In genomic region chr3:48314542-48314941, GRCh38 we compare ENCODE assay signal across 38 cellular contexts. TPM values are rescaled to one million over a fixed set of nuclear protein-coding genes. Genes with fewer than 3 reads are reported as not detected.
"Had no signal": no experiment of that assay in that cellular context is flagged by ENCODE, and none has a peak within 500 bp of the region (broad histone marks: within the 10 kb centered on the region; RNA-seq: fewer than 3 reads in every experiment).

No MANE protein-coding gene starts in this region.

- H3K27ac ChIP-seq: adrenal gland, body of pancreas, brain microvascular endothelial cell, breast epithelium, VCaP had no signal

- H3K4me3 ChIP-seq: adrenal gland, body of pancreas, breast epithelium had no signal

- ATAC-seq: activated CD8-positive, alpha-beta T cell treated with anti-CD3 and anti-CD28 coated beads for 36 hours; activated naive CD4-positive, alpha-beta T cell treated with anti-CD3 and anti-CD28 coated beads, Interleukin-2, amount 50 U/mL, for 72 hours; activated T-cell treated with anti-CD3 and anti-CD28 coated beads, Interleukin-2, amount 50 U/mL, for 4 hours; activated T-cell treated with anti-CD3 and anti-CD28 coated beads, Interleukin-2, amount 50 U/mL, for 72 hours; activated T-helper 17 cell treated with anti-CD3 and anti-CD28 coated beads, Interleukin-2, amount 50 U/mL, for 72 hours; body of pancreas had no signal

- FAIRE-seq: astrocyte, TTC549 had no signal

- H3K27me3 ChIP-seq: adrenal gland, body of pancreas, brain microvascular endothelial cell, breast epithelium had no signal

- H3K36me3 ChIP-seq: adrenal gland, brain microvascular endothelial cell, breast epithelium had no signal

- H3K4me1 ChIP-seq: adrenal gland, body of pancreas, breast epithelium had no signal

- DNase-seq: activated B cell treated with CpG ODN at 0.5 μM for 24 hours; activated CD4-positive, alpha-beta memory T cell treated with anti-CD3 and anti-CD28 coated beads for 36 hours; activated CD4-positive, alpha-beta T cell treated with anti-CD3 and anti-CD28 coated beads for 4 hours; activated CD4-positive, alpha-beta T cell treated with anti-CD3 and anti-CD28 coated beads, Interleukin-2, amount 10 ng/mL, durations not matched to agents 24 days and 14 days; activated CD4-positive, alpha-beta T cell treated with anti-CD3 and anti-CD28 coated beads, Interleukin-2, amount 50 U/mL, for 1 hour; activated CD4-positive, alpha-beta T cell treated with anti-CD3 and anti-CD28 coated beads, Interleukin-2, amount 50 U/mL, for 4 hours; activated CD4-positive, CD25-positive, alpha-beta regulatory T cell treated with anti-CD3 and anti-CD28 coated beads, Interleukin-2, amount 50 U/mL, for 72 hours; activated CD8-positive, alpha-beta memory T cell treated with anti-CD3 and anti-CD28 coated beads, Interleukin-2, amount 50 U/mL, for 4 hours; activated CD8-positive, alpha-beta T cell treated with anti-CD3 and anti-CD28 coated beads for 36 hours; activated effector memory CD4-positive, alpha-beta T cell treated with anti-CD3 and anti-CD28 coated beads, Interleukin-2, amount 50 U/mL, for 16 hours; activated gamma-delta T cell treated with Interleukin-2 at 50 U/mL for 16 hours; activated naive CD4-positive, alpha-beta T cell; activated naive CD4-positive, alpha-beta T cell treated with anti-CD3 and anti-CD28 coated beads for 36 hours; activated naive CD4-positive, alpha-beta T cell treated with anti-CD3 and anti-CD28 coated beads, Interleukin-2, amount 50 U/mL, for 16 hours; activated naive CD8-positive, alpha-beta T cell treated with anti-CD3 and anti-CD28 coated beads for 36 hours; activated T-cell treated with anti-CD3 and anti-CD28 coated beads for 4 hours; activated T-cell treated with anti-CD3 and anti-CD28 coated beads, Interleukin-2, amount 50 U/mL, for 1 hour; activated T-cell treated with anti-CD3 and anti-CD28 coated beads, Interleukin-2, amount 50 U/mL, for 4 hours; activated T-cell treated with anti-CD3 and anti-CD28 coated beads, Interleukin-2, amount 50 U/mL, for 72 hours; adrenal gland; amniotic stem cell; aorta; body of pancreas; brain microvascular endothelial cell; central memory CD4-positive, alpha-beta T cell; T-helper 1 cell; T-helper 2 cell; T-helper 9 cell had no signal

RNA-seq across cellular contexts. Expression of gene SPINK8, which starts 18.9 kb away (rescaled TPM):
- total RNA-seq: activated B cell treated with CpG ODN at 0.5 μM for 24 hours; activated CD4-positive, alpha-beta memory T cell treated with anti-CD3 and anti-CD28 coated beads for 36 hours; activated CD4-positive, alpha-beta T cell treated with anti-CD3 and anti-CD28 coated beads, Interleukin-2, amount 10 ng/mL, durations not matched to agents 24 days and 14 days; activated CD8-positive, alpha-beta memory T cell treated with anti-CD3 and anti-CD28 coated beads for 36 hours; activated CD8-positive, alpha-beta T cell treated with anti-CD3 and anti-CD28 coated beads for 36 hours; activated naive CD4-positive, alpha-beta T cell treated with anti-CD3 and anti-CD28 coated beads for 36 hours; activated naive CD4-positive, alpha-beta T cell treated with anti-CD3 and anti-CD28 coated beads, Interleukin-2, amount 50 U/mL, for 72 hours; activated naive CD8-positive, alpha-beta T cell treated with anti-CD3 and anti-CD28 coated beads for 36 hours; activated T-cell treated with anti-CD3 and anti-CD28 coated beads, Interleukin-2, amount 50 U/mL, for 4 hours; activated T-cell treated with anti-CD3 and anti-CD28 coated beads, Interleukin-2, amount 50 U/mL, for 72 hours; activated T-helper 1 cell treated with anti-CD3 and anti-CD28 coated beads, Interleukin-12 subunit alpha, Interleukin-12 subunit beta, Interleukin-2, Interleukin-4 antibody, amounts not matched to agents 30 ng/mL and 10 ng/mL and 1 ng/mL, durations not matched to agents 14 hours and 24 hours and 36 hours; activated T-helper 17 cell treated with anti-CD3 and anti-CD28 coated beads, Interleukin-2, amount 50 U/mL, for 72 hours; adrenal gland; aorta; astrocyte; body of pancreas; breast epithelium; cardiac septum; cerebellum had no signal
- polyA plus RNA-seq: adrenal gland, aorta had no signal

RNA-seq across cellular contexts. Expression of gene FBXW12, which starts 57.5 kb away (rescaled TPM):
- total RNA-seq: activated B cell treated with CpG ODN at 0.5 μM for 24 hours; activated CD4-positive, alpha-beta memory T cell treated with anti-CD3 and anti-CD28 coated beads for 36 hours; activated CD8-positive, alpha-beta memory T cell treated with anti-CD3 and anti-CD28 coated beads for 36 hours; activated CD8-positive, alpha-beta T cell treated with anti-CD3 and anti-CD28 coated beads for 36 hours; activated naive CD4-positive, alpha-beta T cell treated with anti-CD3 and anti-CD28 coated beads for 36 hours; activated naive CD4-positive, alpha-beta T cell treated with anti-CD3 and anti-CD28 coated beads, Interleukin-2, amount 50 U/mL, for 72 hours; activated naive CD8-positive, alpha-beta T cell treated with anti-CD3 and anti-CD28 coated beads for 36 hours; activated T-cell treated with anti-CD3 and anti-CD28 coated beads, Interleukin-2, amount 50 U/mL, for 4 hours; activated T-cell treated with anti-CD3 and anti-CD28 coated beads, Interleukin-2, amount 50 U/mL, for 72 hours; activated T-helper 1 cell treated with anti-CD3 and anti-CD28 coated beads, Interleukin-12 subunit alpha, Interleukin-12 subunit beta, Interleukin-2, Interleukin-4 antibody, amounts not matched to agents 30 ng/mL and 10 ng/mL and 1 ng/mL, durations not matched to agents 14 hours and 24 hours and 36 hours; activated T-helper 17 cell treated with anti-CD3 and anti-CD28 coated beads, Interleukin-2, amount 50 U/mL, for 72 hours; adrenal gland; aorta; astrocyte; cardiac septum had no signal
- polyA plus RNA-seq: aorta had no signal
